ENCODE assay signal across 17 cellular contexts in the genomic region with DNA sequence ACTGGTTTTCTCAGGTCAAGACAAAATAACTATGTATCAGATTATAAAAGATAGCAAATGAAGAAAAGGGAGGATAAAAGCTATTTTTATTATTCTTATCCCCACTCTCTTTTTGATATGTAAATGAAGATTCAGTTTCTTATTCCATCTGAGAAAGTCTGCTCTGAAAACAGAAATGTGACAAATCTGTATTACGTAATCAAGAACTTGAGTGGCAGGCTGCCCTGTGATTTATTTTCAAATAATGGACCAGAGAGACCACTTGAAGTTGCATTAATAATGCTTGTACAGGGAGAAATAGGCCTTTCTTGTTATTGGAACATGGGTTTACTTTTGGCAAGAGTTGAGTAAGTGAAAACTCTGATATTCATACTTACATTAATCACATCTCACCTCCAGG.
DNase-seq lines count a peak whose midpoint lies in the region; ATAC-seq, FAIRE-seq and TF ChIP-seq lines count a peak whose summit lies in the region.
"Had no signal": no experiment of that assay in that cellular context is flagged by ENCODE, and none has a peak within 500 bp of the region (broad histone marks: within the 10 kb centered on the region; RNA-seq: fewer than 3 reads in every experiment).

No MANE protein-coding gene starts in this region.

- no peak overlapping the region for H3K9ac ChIP-seq in SK-N-SH
- no peak overlapping the region for H3K9ac ChIP-seq in IMR-90 (ENCODE audit: low read depth, low read length)
- no peak overlapping the region for H3K9ac ChIP-seq in H1 (replicated peaks in 1 of 4; ENCODE audit: extremely low read depth in 1 of 4, low read depth in 3 of 4, low read length in 3 of 4)

- H4K5ac ChIP-seq in IMR-90 (ENCODE audit: low read depth, low read length) (no peak overlapping the region), H1 (ENCODE audit: insufficient read length, low read depth, low read length) (no peak overlapping the region)

- CTCF ChIA-PET in SK-N-SH (lab: Yijun Ruan, JAX) (no interaction called here), IMR-90 (lab: Yijun Ruan, JAX) (no interaction called here), H1 (lab: Charles Lee; ENCODE audit: partially characterized antibody) (interaction anchor here (1.2 kb wide), 2 partner anchors 14 to 571 kb away, joined by 3 read pairs; no protein-coding TSS in a partner anchor)

- no peak overlapping the region for H2AK9ac ChIP-seq in IMR-90 (replicated peaks; ENCODE audit: low read depth, low read length, poor library complexity)

- TF ChIP-seq CTCF in SK-N-SH (IDR thresholded peaks at IDR 0.05) (no peak), IMR-90 (conservative IDR thresholded peaks at IDR 0.05; ENCODE audit: low read depth, low read length) (no peak), H1 (IDR thresholded peaks at IDR 0.05; ENCODE audit: control extremely low read depth in 1 of 3, insufficient read depth in 1 of 3, low read depth in 1 of 3, low read length in 3 of 3) (no peak)

- no TSS peak for BruUV-seq in IMR-90 (replicated peaks; lab: Mats Ljungman, UMichigan)

- dilution Hi-C loops in IMR-90 (cut with HindIII; ENCODE audit: low sequenced_read_pairs, unreplicated experiment) = no loop called here

- H3K79me2 ChIP-seq in SK-N-SH (ENCODE audit: insufficient read depth) = no peaks in the 10 kb centered on the region
- peaks cover 0 to 8% of the 10 kb centered on the region in 2 experiments; a peak in 1 of 4 replicates for H3K79me2 ChIP-seq in H1 (ENCODE audit: control insufficient read depth in 1 of 2, insufficient read depth in 2 of 2, low read length in 2 of 2)

- no peak overlapping the region for H2BK120ac ChIP-seq in IMR-90 (ENCODE audit: low read depth, low read length)
- no peak overlapping the region for H2BK120ac ChIP-seq in H1 (replicated peaks; ENCODE audit: low read depth, low read length)

- POLR2A ChIA-PET in SK-N-SH (lab: Yijun Ruan, JAX) = no interaction called here
- POLR2A ChIA-PET in IMR-90 (lab: Charles Lee; ENCODE audit: unreplicated experiment) = no interaction called here
- POLR2A ChIA-PET in H1 (lab: Charles Lee; ENCODE audit: partially characterized antibody) = no interaction called here

- no peaks in the 10 kb centered on the region for H3F3A ChIP-seq in SK-N-SH (replicated peaks; ENCODE audit: insufficient read depth)

- H3K4ac ChIP-seq in IMR-90 (ENCODE audit: low read depth, low read length) = no peak overlapping the region
- no peak overlapping the region for H3K4ac ChIP-seq in H1 (replicated peaks; ENCODE audit: insufficient read length, low read depth, low read length)

- TF ChIP-seq RAD21 in SK-N-SH (IDR thresholded peaks at IDR 0.05; ENCODE audit: low read length) (no peak), IMR-90 (IDR thresholded peaks at IDR 0.05; ENCODE audit: low read length) (no peak), H1 (IDR thresholded peaks at IDR 0.05 in 1 of 2, conservative IDR thresholded peaks at IDR 0.05 in 1 of 2; ENCODE audit: low read depth in 2 of 2, low read length in 2 of 2) (no peak)

- H2BK12ac ChIP-seq in H1 (ENCODE audit: low read depth, low read length) = no peak overlapping the region

- H3K14ac ChIP-seq in IMR-90 (replicated peaks; ENCODE audit: low read depth, low read length) = no peak overlapping the region
- no peak overlapping the region for H3K14ac ChIP-seq in H1 (ENCODE audit: insufficient read length)

- no peak for FAIRE-seq in H1 (lab: Jason Lieb, UNC)
- FAIRE-seq: G401.6, GM12892 had no signal

- no peaks in the 10 kb centered on the region for H3K27me3 ChIP-seq in SK-N-SH (ENCODE audit: insufficient read depth)
- no peaks in the 10 kb centered on the region for H3K27me3 ChIP-seq in IMR-90 (ENCODE audit: control insufficient read depth, insufficient read depth, low read length)
- no peaks in the 10 kb centered on the region for H3K27me3 ChIP-seq in H1 (replicated peaks in 1 of 4; ENCODE audit: control insufficient read depth in 3 of 4, extremely low read depth in 1 of 4, insufficient read depth in 3 of 4, low read length in 3 of 4)

- no peaks in the 10 kb centered on the region for H3K23me2 ChIP-seq in H1 (ENCODE audit: low read depth, low read length)

- H3K9me3 ChIP-seq in SK-N-SH (no peaks in the 10 kb centered on the region; the same call in 1 of the 2 replicates), IMR-90 (ENCODE audit: control insufficient read depth, insufficient read depth, low read length) (no peaks in the 10 kb centered on the region), H1 (ENCODE audit: insufficient read depth in 2 of 2, low read depth in 1 of 2, low read length in 1 of 2) (no peaks in the 10 kb centered on the region)

- H2BK5ac ChIP-seq in IMR-90 (ENCODE audit: low read depth, low read length, poor library complexity, severe bottlenecking) = no peak overlapping the region
- no peak overlapping the region for H2BK5ac ChIP-seq in H1 (ENCODE audit: low read depth, low read length)

- H4K91ac ChIP-seq in IMR-90 (ENCODE audit: insufficient read depth, low read depth, low read length) = no peak overlapping the region
- H4K91ac ChIP-seq in H1 (replicated peaks; ENCODE audit: insufficient read length, low read length) = no peak overlapping the region

- no peak overlapping the region for H3K27ac ChIP-seq in SK-N-SH (ENCODE audit: low read depth in 2 of 2, low read length in 1 of 2)
- no peak overlapping the region for H3K27ac ChIP-seq in IMR-90 (ENCODE audit: insufficient read depth, low read length)
- no peak overlapping the region for H3K27ac ChIP-seq in H1 (ENCODE audit: low read depth, low read length)

- H4K20me1 ChIP-seq in SK-N-SH (ENCODE audit: insufficient read depth) = no peaks in the 10 kb centered on the region
- no peaks in the 10 kb centered on the region for H4K20me1 ChIP-seq in IMR-90 (ENCODE audit: insufficient read depth, low read length)
- H4K20me1 ChIP-seq in H1 (replicated peaks in 1 of 2; ENCODE audit: control insufficient read depth in 1 of 2, insufficient read depth in 2 of 2, low read length in 2 of 2) = peaks cover 0 to 4% of the 10 kb centered on the region in 2 experiments

- no peak overlapping the region for H2BK20ac ChIP-seq in IMR-90 (ENCODE audit: low read depth, low read length)
- H2BK20ac ChIP-seq in H1 (ENCODE audit: low read length) = no peak overlapping the region

- H3K9me1 ChIP-seq in IMR-90 (ENCODE audit: insufficient read depth, low read length) = no peaks in the 10 kb centered on the region

- no peak overlapping the region for H3K56ac ChIP-seq in IMR-90 (ENCODE audit: extremely low read depth, insufficient read depth, low read length)
- no peak overlapping the region for H3K56ac ChIP-seq in H1 (replicated peaks; ENCODE audit: insufficient read length, low read depth, low read length)

- H3K4me1 ChIP-seq in SK-N-SH (ENCODE audit: control insufficient read depth in 1 of 2, insufficient read depth in 2 of 2, low read depth in 1 of 2, low read length in 1 of 2) = no peaks in the 10 kb centered on the region
- no peaks in the 10 kb centered on the region for H3K4me1 ChIP-seq in IMR-90 (ENCODE audit: control insufficient read depth, insufficient read depth, low read length)
- H3K4me1 ChIP-seq in H1 (replicated peaks in 1 of 4; ENCODE audit: control insufficient read depth in 3 of 4, insufficient read depth in 4 of 4, low read length in 3 of 4) = peaks cover 0 to 2% (median under 1%) of the 10 kb centered on the region in 4 experiments; a peak in 2 of 7 replicates

- no peak for ATAC-seq in SK-N-SH treated with all-trans-retinoic acid at 6 μM for 48 hours
- no peak for ATAC-seq in IMR-90 (ENCODE audit: low read depth)

- H3K4me3 ChIP-seq in SK-N-SH (ENCODE audit: low read depth in 2 of 2, low read length in 1 of 2) (no peak overlapping the region), IMR-90 (ENCODE audit: insufficient read depth, low read depth, low read length) (no peak overlapping the region), H1 (ENCODE audit: extremely low read depth in 1 of 4, insufficient read depth in 2 of 4, low read depth in 3 of 4, low read length in 4 of 4) (no peak overlapping the region)

- H3K9me2 ChIP-seq in SK-N-SH = no peaks in the 10 kb centered on the region

- no peak overlapping the region for H3K23ac ChIP-seq in IMR-90 (ENCODE audit: low read depth, low read length)
- no peak overlapping the region for H3K23ac ChIP-seq in H1 (ENCODE audit: insufficient read length)

- in situ Hi-C loops in IMR-90 (cut with MboI; ENCODE audit: low sequenced_read_pairs) = no loop called here

- no peak overlapping the region for H2BK15ac ChIP-seq in IMR-90 (ENCODE audit: low read depth, low read length)
- H2BK15ac ChIP-seq in H1 (ENCODE audit: low read length) = no peak overlapping the region

- H3K36me3 ChIP-seq in SK-N-SH (replicated peaks in 1 of 2; ENCODE audit: control insufficient read depth in 1 of 2, insufficient read depth in 2 of 2, low read length in 1 of 2) = no peaks in the 10 kb centered on the region
- no peaks in the 10 kb centered on the region for H3K36me3 ChIP-seq in IMR-90 (ENCODE audit: control insufficient read depth, insufficient read depth, low read length)
- no peaks in the 10 kb centered on the region for H3K36me3 ChIP-seq in H1 (ENCODE audit: control insufficient read depth in 2 of 4, insufficient read depth in 4 of 4, low read length in 3 of 4)

- H3K79me1 ChIP-seq in IMR-90 (ENCODE audit: low read depth in 1 of 2, low read length in 2 of 2) (no peaks in the 10 kb centered on the region), H1 (ENCODE audit: low read depth, low read length) (no peaks in the 10 kb centered on the region)

- H2AFZ ChIP-seq in SK-N-SH (ENCODE audit: low read depth) (no peak overlapping the region), IMR-90 (replicated peaks; ENCODE audit: low read length, poor library complexity) (no peak overlapping the region), H1 (ENCODE audit: low read length) (no peak overlapping the region)

- H4K8ac ChIP-seq in IMR-90 (ENCODE audit: low read depth in 2 of 2, low read length in 2 of 2) (no peak overlapping the region), H1 (ENCODE audit: extremely low read depth, insufficient read depth, low read length) (no peak overlapping the region)

- intact Hi-C loops in IMR-90 (cut with micrococcal nuclease) = no loop called here

- 45% methylated on average over 1 of the region's 1 CpG for WGBS in SK-N-SH (ENCODE audit: low lambda C conversion rate)
- no CpG with 5 or more reads among the region's 1 CpG for WGBS in IMR-90 (ENCODE audit: extremely low coverage in 2 of 2, insufficient read length in 1 of 2), 2 experiments
- 88% methylated on average over 1 of the region's 1 CpG; no CpG with 5 or more reads in 1 of the 2 experiments for WGBS in H1 (ENCODE audit: extremely low coverage in 1 of 2, insufficient coverage in 1 of 2, insufficient read length in 1 of 2, insufficient replicate concordance in 2 of 2, low coverage in 1 of 2, low lambda C conversion rate in 2 of 2, missing lambda C conversion rate in 1 of 2), 2 experiments

- TF ChIP-seq POLR2A in IMR-90 (IDR thresholded peaks at IDR 0.05; ENCODE audit: low read depth, low read length) (no peak), H1 (IDR thresholded peaks at IDR 0.05; ENCODE audit: control extremely low read depth in 1 of 2, low read depth in 2 of 2, low read length in 2 of 2) (no peak)

- TF ChIP-seq EP300 in SK-N-SH (IDR thresholded peaks at IDR 0.05; ENCODE audit: borderline replicate concordance in 1 of 2, low read depth in 1 of 2, low read length in 1 of 2) (no peak), H1 (IDR thresholded peaks at IDR 0.05; ENCODE audit: borderline replicate concordance in 1 of 2, low read depth in 2 of 2, low read length in 2 of 2) (no peak)

- no peak for DNase-seq in SK-N-SH
- DNase-seq in IMR-90 = no peak
- DNase-seq in H1 (ENCODE audit: low read depth in 1 of 2, low spot score in 2 of 2) = no peak
- DNase-seq in NCI-H1048 (lab: John Stamatoyannopoulos, UW) = no peak
- no peak for DNase-seq in DMS 273 (lab: John Stamatoyannopoulos, UW; ENCODE audit: unreplicated experiment)
- DNase-seq: C1 segment of cervical spinal cord; Calu3; CD4-positive, alpha-beta memory T cell; COR-L47; DMS153; DND-41; GOT3; H7; HCEC 1CT had no signal

- H2AK5ac ChIP-seq in IMR-90 (ENCODE audit: low read depth, low read length) (no peak overlapping the region), H1 (ENCODE audit: low read depth, low read length) (no peak overlapping the region)

- H3K4me2 ChIP-seq in SK-N-SH = no peak overlapping the region
- no peak overlapping the region for H3K4me2 ChIP-seq in IMR-90 (ENCODE audit: low read depth, low read length)
- no peak overlapping the region for H3K4me2 ChIP-seq in H1 (ENCODE audit: insufficient read depth in 1 of 2, low read depth in 2 of 2, low read length in 2 of 2)

- H3K18ac ChIP-seq in IMR-90 (ENCODE audit: low read depth, low read length) = no peak overlapping the region
- no peak overlapping the region for H3K18ac ChIP-seq in H1 (ENCODE audit: extremely low read depth, low read length)
